9 cellular contexts compared by ENCODE assay signal in the genomic region with DNA sequence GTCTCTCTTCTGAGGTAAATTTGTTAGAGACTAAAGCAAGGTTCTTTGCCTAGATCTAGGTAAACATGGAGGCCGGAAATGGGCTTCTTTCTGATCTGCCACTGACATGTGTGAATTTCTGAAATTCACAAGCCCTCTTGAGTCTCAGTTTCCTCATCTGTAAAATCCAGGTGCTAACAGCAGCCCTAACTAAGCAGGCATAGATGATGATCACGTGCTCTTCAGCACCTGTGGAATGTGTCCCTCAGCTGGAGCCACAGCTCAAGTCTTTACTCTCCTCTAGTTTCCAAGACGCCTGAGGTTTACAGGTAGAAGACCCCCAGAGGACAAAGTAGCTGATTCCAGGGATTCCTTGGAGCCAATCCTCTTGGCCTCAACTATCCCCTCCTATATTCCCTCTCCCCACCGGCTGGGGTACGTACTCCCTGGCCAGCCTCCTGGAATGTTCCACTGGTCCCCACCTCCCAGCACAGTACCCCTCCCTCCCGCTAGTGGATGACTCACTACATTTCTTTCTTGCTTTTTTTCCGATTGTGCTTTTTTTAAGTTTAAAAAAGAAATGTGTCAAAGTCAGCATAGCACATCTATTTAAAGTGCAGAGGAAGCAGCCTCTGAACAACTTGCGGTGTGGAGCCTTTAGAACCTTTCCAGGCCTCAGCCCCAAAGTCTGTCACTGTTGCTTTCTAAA.
DNase-seq lines count a peak whose midpoint lies in the region; ATAC-seq and TF ChIP-seq lines count a peak whose summit lies in the region.
"Had no signal": no experiment of that assay in that cellular context is flagged by ENCODE, and none has a peak within 500 bp of the region (broad histone marks: within the 10 kb centered on the region; RNA-seq: fewer than 3 reads in every experiment).

No MANE protein-coding gene starts in this region.

- no peak for DNase-seq in heart left ventricle
- DNase-seq in Right ventricle myocardium superior: no peak
- DNase-seq in NOMO-1 treated with dmso at 0.1 percent for 144 hours (lab: John Stamatoyannopoulos, UW; ENCODE audit: unreplicated experiment): peak; percentile 2
- DNase-seq in putamen (ENCODE audit: low spot score): peak; percentile 16
- DNase-seq in NCI-H2196 (lab: John Stamatoyannopoulos, UW; ENCODE audit: unreplicated experiment): no peak
- no peak for DNase-seq in SW 1271 (lab: John Stamatoyannopoulos, UW)
- no peak for DNase-seq in stimulated activated CD4-positive, alpha-beta T cell treated with anti-CD3 and anti-CD28 coated beads, Interleukin-2, amount 100 ng/mL, for 48 hours
- DNase-seq: DND-41 had no signal

- no peaks in the 10 kb centered on the region for H3K27me3 ChIP-seq in heart left ventricle
- H3K27me3 ChIP-seq in duodenal mucosa (ENCODE audit: control insufficient read depth in 1 of 2, insufficient read depth in 2 of 2, low read length in 2 of 2): no peaks in the 10 kb centered on the region

- ATAC-seq in heart left ventricle (peak in 1 of 4 donors; percentile 3), Right ventricle myocardium superior (ENCODE audit: poor library complexity) (no peak)

- H3K27ac ChIP-seq in heart left ventricle (peak overlapping the region; percentile 80 to 96 (median 88)), duodenal mucosa (ENCODE audit: low read depth, low read length) (no peak overlapping the region)

- intact Hi-C loops in heart left ventricle (cut with DNase I): loop anchor here in 8 of 10 donors (2.0 to 10.0 kb wide), 8 partner anchors 13 to 461 kb away; a partner anchor contains a TSS
- intact Hi-C loops in Right ventricle myocardium superior (cut with DNase I): loop anchor here (10.0 kb wide), 1 partner anchor 211 kb away; a partner anchor contains a TSS

- H3K9me3 ChIP-seq in heart left ventricle (peaks cover 0 to 6% (median 0%) of the 10 kb centered on the region in 12 donors), duodenal mucosa (ENCODE audit: control insufficient read depth in 1 of 2, low read length in 2 of 2) (no peaks in the 10 kb centered on the region)

- H3K4me3 ChIP-seq in heart left ventricle (peak overlapping the region in 10 of 12 donors; percentile 36 to 60 (median 50)), duodenal mucosa (ENCODE audit: low read depth in 1 of 2, low read length in 2 of 2) (peak overlapping the region; percentile 69 to 71)

- no peak for TF ChIP-seq CTCF in heart left ventricle (IDR thresholded peaks at IDR 0.05)

- H3K36me3 ChIP-seq in heart left ventricle (no peaks in the 10 kb centered on the region), duodenal mucosa (ENCODE audit: control insufficient read depth in 1 of 2, insufficient read depth in 2 of 2, low read length in 2 of 2) (no peaks in the 10 kb centered on the region)

- 30 to 52% (median 42%) methylated on average over 8 of the region's 8 CpGs for WGBS in heart left ventricle, 4 donors

- H3K9ac ChIP-seq in duodenal mucosa (ENCODE audit: low read depth in 1 of 2, low read length in 2 of 2): peak overlapping the region; percentile 55 to 63

- TF ChIP-seq POLR2A in heart left ventricle (IDR thresholded peaks at IDR 0.05): no peak

- H3K4me1 ChIP-seq in heart left ventricle: peaks cover 0 to 42% (median 16%) of the 10 kb centered on the region in 12 donors
- peaks cover 12 to 18% of the 10 kb centered on the region in 2 donors for H3K4me1 ChIP-seq in duodenal mucosa (ENCODE audit: control insufficient read depth in 1 of 2, insufficient read depth in 2 of 2, low read length in 2 of 2)

Comparison
In these comparisons a context has a peak if more than half of its experiments do, and no peak if none do; other contexts are left out.
1. DNase-seq: peak in NOMO-1 treated with dmso at 0.1 percent for 144 hours (single experiment) and putamen (single experiment); none in heart left ventricle (0 of 5), Right ventricle myocardium superior (single experiment), NCI-H2196 (single experiment), SW 1271 (0 of 2) and stimulated activated CD4-positive, alpha-beta T cell treated with anti-CD3 and anti-CD28 coated beads, Interleukin-2, amount 100 ng/mL, for 48 hours (0 of 2).